In the genomic region with DNA sequence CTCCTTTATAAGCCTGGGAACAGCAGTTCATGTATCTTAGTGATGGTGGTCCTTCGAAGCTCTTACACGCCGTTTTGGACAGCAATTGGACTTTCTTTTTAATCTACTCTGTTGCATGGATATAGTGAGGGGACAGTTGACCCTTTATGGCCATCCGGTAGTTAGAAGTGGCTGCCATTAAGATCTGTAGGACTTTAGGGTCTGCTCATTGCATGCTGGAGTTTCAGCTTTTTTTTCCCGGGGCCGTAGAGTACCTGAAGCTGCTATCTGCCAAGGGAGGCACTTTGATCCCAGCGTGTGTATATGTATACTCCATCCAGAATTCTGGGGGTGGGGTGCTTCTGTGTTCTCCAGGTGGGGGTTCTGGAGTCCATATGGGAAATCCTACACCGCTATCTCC, we compare ENCODE assay signal across 10 cellular contexts. TPM values are rescaled to one million over a fixed set of nuclear protein-coding genes. Genes with fewer than 3 reads are reported as not detected.
DNase-seq lines count a peak whose midpoint lies in the region; ATAC-seq and TF ChIP-seq lines count a peak whose summit lies in the region.
"Had no signal": no experiment of that assay in that cellular context is flagged by ENCODE, and none has a peak within 500 bp of the region (broad histone marks: within the 10 kb centered on the region; RNA-seq: fewer than 3 reads in every experiment).

No MANE protein-coding gene starts in this region.

- H3K9me1 ChIP-seq in IMR-90 (ENCODE audit: insufficient read depth, low read length), result no peaks in the 10 kb centered on the region

- H3K9me3 Mint-ChIP-seq in naive thymus-derived CD4-positive, alpha-beta T cell, result no peaks in the 10 kb centered on the region
- H3K9me3 Mint-ChIP-seq in type B pancreatic cell, result no peaks in the 10 kb centered on the region

- H3K27me3 Mint-ChIP-seq in naive thymus-derived CD4-positive, alpha-beta T cell, result no peaks in the 10 kb centered on the region
- H3K27me3 Mint-ChIP-seq in type B pancreatic cell, result no peaks in the 10 kb centered on the region

- peak overlapping the region; percentile 79 for H3K4me3 ChIP-seq in BE2C (ENCODE audit: low read depth, low read length)
- H3K4me3 ChIP-seq in IMR-90 (ENCODE audit: insufficient read depth, low read depth, low read length), result no peak overlapping the region
- H3K4me3 ChIP-seq in epithelial cell of esophagus (ENCODE audit: low read length), result peak overlapping the region; percentile 73
- peak overlapping the region; percentile 70 for H3K4me3 ChIP-seq in naive thymus-derived CD4-positive, alpha-beta T cell (ENCODE audit: low read length)

- peaks cover 5 to 20% (median 10%) of the 10 kb centered on the region in 7 donors for H3K4me1 Mint-ChIP-seq in naive thymus-derived CD4-positive, alpha-beta T cell
- H3K4me1 Mint-ChIP-seq in type B pancreatic cell (ENCODE audit: unreplicated experiment), result peaks cover 35% of the 10 kb centered on the region

- H3K79me1 ChIP-seq in IMR-90 (ENCODE audit: low read depth in 1 of 2, low read length in 2 of 2), result peaks cover 18 to 53% of the 10 kb centered on the region in 2 experiments; a peak in 3 of 4 replicates

- peak overlapping the region; percentile 80; the same call in 1 of the 2 replicates for H3K23ac ChIP-seq in IMR-90 (ENCODE audit: low read depth, low read length)

- POLR2A ChIA-PET in IMR-90 (lab: Charles Lee; ENCODE audit: unreplicated experiment), result no interaction called here
- POLR2A ChIA-PET in naive thymus-derived CD4-positive, alpha-beta T cell (lab: Charles Lee), result interaction anchor here (0.7 to 1.6 kb wide), 5 partner anchors 10 to 374 kb away, joined by 3 to 4 read pairs (median 3); no protein-coding TSS in a partner anchor

- H3K27me3 ChIP-seq in BE2C (no peaks in the 10 kb centered on the region), IMR-90 (ENCODE audit: control insufficient read depth, insufficient read depth, low read length) (no peaks in the 10 kb centered on the region)
- no peaks in the 10 kb centered on the region for H3K27me3 ChIP-seq in naive thymus-derived CD4-positive, alpha-beta T cell (ENCODE audit: control insufficient read depth in 2 of 2, insufficient read depth in 2 of 2, low read length in 2 of 2)
- H3K27me3 ChIP-seq: SJSA1 had no signal

- TF ChIP-seq CTCF in BE2C (IDR thresholded peaks at IDR 0.05; ENCODE audit: low read depth, low read length) (no peak), IMR-90 (conservative IDR thresholded peaks at IDR 0.05; ENCODE audit: low read depth, low read length) (no peak), epithelial cell of esophagus (IDR thresholded peaks at IDR 0.05; ENCODE audit: insufficient read depth, low read depth, low read length, missing control alignments) (no peak), type B pancreatic cell (conservative IDR thresholded peaks at IDR 0.05) (no peak)

- H3K4ac ChIP-seq in IMR-90 (ENCODE audit: low read depth, low read length), result peak overlapping the region; percentile 72; the same call in 1 of the 2 replicates

- peak overlapping the region; percentile 90 for H2AK9ac ChIP-seq in IMR-90 (replicated peaks; ENCODE audit: low read depth, low read length, poor library complexity)

- H3K18ac ChIP-seq in IMR-90 (ENCODE audit: low read depth, low read length), result no peak overlapping the region

- 0 out of 2 replicates have a peak overlapping the region, but pooled peaks have one; percentile 28 for H4K91ac ChIP-seq in IMR-90 (ENCODE audit: insufficient read depth, low read depth, low read length)

- peaks cover 0 to 9% (median 3%) of the 10 kb centered on the region in 5 donors for H3K36me3 Mint-ChIP-seq in naive thymus-derived CD4-positive, alpha-beta T cell
- H3K36me3 Mint-ChIP-seq in type B pancreatic cell, result peaks cover 14% of the 10 kb centered on the region

- H3K4me1 ChIP-seq in BE2C, result no peaks in the 10 kb centered on the region
- peaks cover 20% of the 10 kb centered on the region for H3K4me1 ChIP-seq in IMR-90 (ENCODE audit: control insufficient read depth, insufficient read depth, low read length)
- H3K4me1 ChIP-seq in naive thymus-derived CD4-positive, alpha-beta T cell (ENCODE audit: control insufficient read depth in 2 of 2, insufficient read depth in 2 of 2, low read length in 2 of 2), result peaks cover 24 to 28% of the 10 kb centered on the region in 2 donors

- ATAC-seq in IMR-90 (ENCODE audit: low read depth) (no peak), HG03097 (IDR thresholded peaks at IDR 0.05; ENCODE audit: low FRiP score, unreplicated experiment) (no peak)
- no peak for ATAC-seq in naive thymus-derived CD4-positive, alpha-beta T cell

- CTCF ChIA-PET in IMR-90 (lab: Yijun Ruan, JAX), result no interaction called here
- CTCF ChIA-PET in naive thymus-derived CD4-positive, alpha-beta T cell (lab: Charles Lee), result interaction anchor here (0.7 to 9.1 kb wide), 6 partner anchors 16 to 198 kb away, joined by 3 to 133 read pairs (median 4); no protein-coding TSS in a partner anchor

- peak; percentile 39; the same call in 1 of the 2 replicates for TF ChIP-seq POLR2A in IMR-90 (IDR thresholded peaks at IDR 0.05; ENCODE audit: low read depth, low read length)

- peaks cover 4% of the 10 kb centered on the region; the same call in 1 of the 2 replicates for H3K36me3 ChIP-seq in BE2C
- H3K36me3 ChIP-seq in IMR-90 (ENCODE audit: control insufficient read depth, insufficient read depth, low read length), result peaks cover 7% of the 10 kb centered on the region
- no peaks in the 10 kb centered on the region for H3K36me3 ChIP-seq in naive thymus-derived CD4-positive, alpha-beta T cell (ENCODE audit: control insufficient read depth in 2 of 3, insufficient read depth in 3 of 3, low read length in 3 of 3)

- no peak overlapping the region for H2BK5ac ChIP-seq in IMR-90 (ENCODE audit: low read depth, low read length, poor library complexity, severe bottlenecking)

- H2BK20ac ChIP-seq in IMR-90 (ENCODE audit: low read depth, low read length), result no peak overlapping the region

- H2BK15ac ChIP-seq in IMR-90 (ENCODE audit: low read depth, low read length), result no peak overlapping the region

- TF ChIP-seq RAD21 in IMR-90 (IDR thresholded peaks at IDR 0.05; ENCODE audit: low read length), result no peak

- intact Hi-C loops in IMR-90 (cut with micrococcal nuclease), result no loop called here
- intact Hi-C loops in naive thymus-derived CD4-positive, alpha-beta T cell (cut with micrococcal nuclease), result loop anchor here in 1 of 2 donors (5.0 kb wide), 3 partner anchors 287 to 523 kb away; a partner anchor contains a TSS

- no peak overlapping the region for H3K27ac ChIP-seq in IMR-90 (ENCODE audit: insufficient read depth, low read length)
- H3K27ac ChIP-seq in naive thymus-derived CD4-positive, alpha-beta T cell (ENCODE audit: low read depth, low read length), result peak overlapping the region; percentile 83
- H3K27ac ChIP-seq: SJSA1 had no signal

- no peak overlapping the region for H2BK120ac ChIP-seq in IMR-90 (ENCODE audit: low read depth, low read length)

- no peak overlapping the region for H4K5ac ChIP-seq in IMR-90 (ENCODE audit: low read depth, low read length)

- H2AK5ac ChIP-seq in IMR-90 (ENCODE audit: low read depth, low read length), result peak overlapping the region; percentile 6; the same call in 1 of the 2 replicates

- H4K8ac ChIP-seq in IMR-90 (ENCODE audit: low read depth in 2 of 2, low read length in 2 of 2), result peak overlapping the region; percentile 83 to 96; a peak in 1 of 4 replicates

- H3K27ac Mint-ChIP-seq in naive thymus-derived CD4-positive, alpha-beta T cell, result peak overlapping the region in 1 of 9 donors; percentile 67
- no peak overlapping the region for H3K27ac Mint-ChIP-seq in type B pancreatic cell

- WGBS in IMR-90 (ENCODE audit: extremely low coverage in 2 of 2, insufficient read length in 1 of 2), 2 experiments, result 100% methylated on average over 1 of the region's 8 CpGs; no CpG with 5 or more reads in 1 of the 2 experiments

- no TSS peak for BruUV-seq in IMR-90 (replicated peaks; lab: Mats Ljungman, UMichigan)

- in situ Hi-C loops in IMR-90 (cut with MboI; ENCODE audit: low sequenced_read_pairs), result no loop called here

- no peak overlapping the region for H2AFZ ChIP-seq in IMR-90 (replicated peaks; ENCODE audit: low read length, poor library complexity)

- H3K4me3 Mint-ChIP-seq in naive thymus-derived CD4-positive, alpha-beta T cell, result no peak overlapping the region
- no peak overlapping the region for H3K4me3 Mint-ChIP-seq in type B pancreatic cell

- no peak overlapping the region for H3K56ac ChIP-seq in IMR-90 (ENCODE audit: extremely low read depth, insufficient read depth, low read length)

- peak overlapping the region; percentile 81 for H3K14ac ChIP-seq in IMR-90 (replicated peaks; ENCODE audit: low read depth, low read length)

- H3K4me2 ChIP-seq in IMR-90 (ENCODE audit: low read depth, low read length), result peak overlapping the region; percentile 78

- DNase-seq in BE2C (no peak), IMR-90 (no peak), epithelial cell of esophagus (ENCODE audit: low read depth) (no peak), NCI-H1694 treated with DMSO at 0.1 percent for 48 hours (lab: John Stamatoyannopoulos, UW) (no peak), type B pancreatic cell (ENCODE audit: extremely low spot score, unreplicated experiment) (no peak), Kasumi-1 (lab: John Stamatoyannopoulos, UW) (no peak)
- no peak for DNase-seq in naive thymus-derived CD4-positive, alpha-beta T cell
- DNase-seq: DMS153 had no signal

- H4K20me1 ChIP-seq in IMR-90 (ENCODE audit: insufficient read depth, low read length), result peaks cover 8% of the 10 kb centered on the region; the same call in 1 of the 2 replicates

- dilution Hi-C loops in IMR-90 (cut with HindIII; ENCODE audit: low sequenced_read_pairs, unreplicated experiment), result no loop called here

- peak overlapping the region; percentile 73; the same call in 1 of the 2 replicates for H3K9ac ChIP-seq in IMR-90 (ENCODE audit: low read depth, low read length)

- no peaks in the 10 kb centered on the region for H3K9me3 ChIP-seq in BE2C
- no peaks in the 10 kb centered on the region for H3K9me3 ChIP-seq in IMR-90 (ENCODE audit: control insufficient read depth, insufficient read depth, low read length)
- no peaks in the 10 kb centered on the region for H3K9me3 ChIP-seq in naive thymus-derived CD4-positive, alpha-beta T cell (ENCODE audit: control insufficient read depth in 2 of 3, low read length in 3 of 3)
- H3K9me3 ChIP-seq: SJSA1 had no signal

RNA-seq across cellular contexts. Expression of a gene that starts 1.2 kb away (rescaled TPM):
- polyA plus RNA-seq in BE2C (2012; ENCODE audit: insufficient read depth, insufficient read length, low read depth), result 21.6 TPM
- 10.8 and 11.1 TPM in 2 replicates for total RNA-seq in IMR-90 (2012; rRNA removed)
- 7.0 and 8.8 TPM in 2 replicates for polyA plus RNA-seq in IMR-90 (2012; rRNA removed)
- 3.4 and 4.3 TPM in 2 replicates for polyA plus RNA-seq in IMR-90 (2012; cell fraction: cytosol; rRNA removed)
- 9.7 and 19.2 TPM in 2 replicates for polyA plus RNA-seq in IMR-90 (2012; cell fraction: nucleus; rRNA removed; ENCODE audit: low replicate concordance)
- total RNA-seq in naive thymus-derived CD4-positive, alpha-beta T cell, result 10 to 100 TPM in 2 of 5 experiments, 1 to 10 TPM in 3; 8.4 to 14.2 (median 9.5) TPM
- polyA plus RNA-seq in naive thymus-derived CD4-positive, alpha-beta T cell, result 1 to 10 TPM; 7.5 to 7.9 TPM
- 16.6 and 17.9 TPM in 2 replicates for total RNA-seq in type B pancreatic cell (ENCODE audit: low replicate concordance)

RNA-seq across cellular contexts. Expression of a gene that starts 1.7 kb away (rescaled TPM):
- polyA plus RNA-seq in BE2C (2012; ENCODE audit: insufficient read depth, insufficient read length, low read depth), result 331 TPM
- total RNA-seq in IMR-90 (2012; rRNA removed) (40.7 and 62.2 TPM in 2 replicates), type B pancreatic cell (ENCODE audit: low replicate concordance) (43.6 and 64.9 TPM in 2 replicates)
- polyA plus RNA-seq in IMR-90 (2012; rRNA removed), result 76.8 and 122 TPM in 2 replicates
- 125 and 183 TPM in 2 replicates for polyA plus RNA-seq in IMR-90 (2012; cell fraction: cytosol; rRNA removed)
- polyA plus RNA-seq in IMR-90 (2012; cell fraction: nucleus; rRNA removed; ENCODE audit: low replicate concordance), result 34.7 and 54.0 TPM in 2 replicates
- total RNA-seq in naive thymus-derived CD4-positive, alpha-beta T cell, result 10 to 100 TPM; 22.1 to 63.8 (median 24.9) TPM
- polyA plus RNA-seq in naive thymus-derived CD4-positive, alpha-beta T cell, result 100 to 1,000 TPM; 113 to 132 TPM

RNA-seq across cellular contexts. Expression of a gene that starts 4.2 kb away (rescaled TPM):
- polyA plus RNA-seq in BE2C (2012; ENCODE audit: insufficient read depth, insufficient read length, low read depth), result 98.8 TPM
- total RNA-seq in IMR-90 (2012; rRNA removed), result not detected in 2 replicates
- polyA plus RNA-seq in IMR-90 (2012; rRNA removed), result 1.9 and 2.1 TPM in 2 replicates
- 0.63 and 0.79 TPM in 2 replicates for polyA plus RNA-seq in IMR-90 (2012; cell fraction: cytosol; rRNA removed)
- 16.9 and 24.1 TPM in 2 replicates for polyA plus RNA-seq in IMR-90 (2012; cell fraction: nucleus; rRNA removed; ENCODE audit: low replicate concordance)
- total RNA-seq in naive thymus-derived CD4-positive, alpha-beta T cell, result 10 to 100 TPM in 4 of 5 experiments, under 1 TPM in 1; 0.70 to 32.7 (median 11.6) TPM
- polyA plus RNA-seq in naive thymus-derived CD4-positive, alpha-beta T cell, result not detected
- total RNA-seq in type B pancreatic cell (ENCODE audit: low replicate concordance), result 4.5 and 10.2 TPM in 2 replicates
- total RNA-seq: SJSA1 had no signal

RNA-seq across cellular contexts. Expression of a gene that starts 25.0 kb away (rescaled TPM):
- 28.2 TPM for polyA plus RNA-seq in BE2C (2012; ENCODE audit: insufficient read depth, insufficient read length, low read depth)
- total RNA-seq in IMR-90 (2012; rRNA removed), result 0.72 and 1.1 TPM in 2 replicates
- 3.5 and 4.5 TPM in 2 replicates for polyA plus RNA-seq in IMR-90 (2012; rRNA removed)
- polyA plus RNA-seq in IMR-90 (2012; cell fraction: cytosol; rRNA removed), result 2.7 and 3.6 TPM in 2 replicates
- 18.3 and 20.0 TPM in 2 replicates for polyA plus RNA-seq in IMR-90 (2012; cell fraction: nucleus; rRNA removed; ENCODE audit: low replicate concordance)
- total RNA-seq in naive thymus-derived CD4-positive, alpha-beta T cell, result 100 to 1,000 TPM in 4 of 5 experiments, 10 to 100 TPM in 1; 32.2 to 179 (median 120) TPM
- 1 to 10 TPM in 1 of 2 donors, under 1 TPM in 1; 0.95 to 1.5 TPM for polyA plus RNA-seq in naive thymus-derived CD4-positive, alpha-beta T cell
- 69.1 and 85.1 TPM in 2 replicates for total RNA-seq in type B pancreatic cell (ENCODE audit: low replicate concordance)

RNA-seq across cellular contexts. Expression of a gene that starts 29.6 kb away (rescaled TPM):
- 66.8 TPM for polyA plus RNA-seq in BE2C (2012; ENCODE audit: insufficient read depth, insufficient read length, low read depth)
- total RNA-seq in IMR-90 (2012; rRNA removed) (67.2 and 78.1 TPM in 2 replicates), type B pancreatic cell (ENCODE audit: low replicate concordance) (170 and 172 TPM in 2 replicates)
- 55.1 and 65.4 TPM in 2 replicates for polyA plus RNA-seq in IMR-90 (2012; rRNA removed)
- polyA plus RNA-seq in IMR-90 (2012; cell fraction: cytosol; rRNA removed), result 53.4 and 59.5 TPM in 2 replicates
- 202 and 231 TPM in 2 replicates for polyA plus RNA-seq in IMR-90 (2012; cell fraction: nucleus; rRNA removed; ENCODE audit: low replicate concordance)
- 100 to 1,000 TPM; 189 to 417 (median 359) TPM for total RNA-seq in naive thymus-derived CD4-positive, alpha-beta T cell
- polyA plus RNA-seq in naive thymus-derived CD4-positive, alpha-beta T cell, result 10 to 100 TPM; 12.7 to 39.3 TPM
